In the genomic region with DNA sequence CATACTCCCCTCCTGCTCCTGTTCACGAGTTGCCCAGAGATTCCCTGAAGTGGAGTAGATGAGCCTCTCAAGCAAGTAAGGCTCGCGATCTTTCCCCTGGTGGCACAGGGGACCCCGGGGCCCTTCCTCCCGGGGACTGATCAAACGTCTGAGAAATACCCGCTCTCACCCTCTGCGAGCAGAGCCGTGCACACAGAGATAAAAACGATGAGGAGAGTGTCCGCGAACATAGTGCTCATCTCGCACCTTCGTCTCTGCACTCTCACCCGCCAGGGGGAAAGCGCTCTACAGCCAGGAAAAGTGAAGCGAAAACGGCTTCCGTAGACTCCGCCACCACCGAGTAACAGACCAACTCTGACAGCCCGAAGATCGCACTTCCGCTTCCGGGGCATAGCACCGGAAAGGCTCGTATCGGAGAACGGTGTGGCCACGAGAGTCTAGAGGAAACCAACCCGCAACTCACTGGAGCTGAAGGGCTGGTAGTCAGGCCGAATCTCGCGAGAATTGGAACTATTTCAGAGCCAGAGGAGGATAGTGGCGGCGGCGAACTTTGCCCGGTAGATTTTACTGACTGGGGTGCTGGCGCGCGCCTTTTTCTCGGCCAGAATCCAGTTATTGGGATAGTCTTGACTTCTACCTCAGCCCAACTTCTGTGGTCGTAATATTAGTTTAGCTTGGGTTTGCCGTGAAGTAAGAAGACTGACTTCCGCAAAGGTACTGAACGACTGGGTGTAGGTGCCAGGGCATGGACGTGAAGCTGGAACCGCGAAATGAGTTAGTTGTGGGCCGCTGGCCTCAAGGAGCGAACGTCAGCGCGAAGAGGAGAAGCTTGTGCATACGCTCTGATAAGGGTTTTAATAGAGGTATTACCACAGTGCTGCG, we compare ENCODE assay signal across 1 cellular context.
A peak's percentile ranks its signal among the peaks of the same experiment; 100 is the strongest.
TF ChIP-seq lines count a peak whose summit lies in the region.

A gene with protein sequence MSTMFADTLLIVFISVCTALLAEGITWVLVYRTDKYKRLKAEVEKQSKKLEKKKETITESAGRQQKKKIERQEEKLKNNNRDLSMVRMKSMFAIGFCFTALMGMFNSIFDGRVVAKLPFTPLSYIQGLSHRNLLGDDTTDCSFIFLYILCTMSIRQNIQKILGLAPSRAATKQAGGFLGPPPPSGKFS (minus strand): TSS at position 356 of the 882 bp plus-strand sequence. CDS start 117 bp downstream, at position 239.

TF ChIP-seq in HepG2, 621 proteins besides CTCF, POLR2A, EP300 and RAD21 (continued from another document and continues in another):
- TF ChIP-seq, protein P1, sequence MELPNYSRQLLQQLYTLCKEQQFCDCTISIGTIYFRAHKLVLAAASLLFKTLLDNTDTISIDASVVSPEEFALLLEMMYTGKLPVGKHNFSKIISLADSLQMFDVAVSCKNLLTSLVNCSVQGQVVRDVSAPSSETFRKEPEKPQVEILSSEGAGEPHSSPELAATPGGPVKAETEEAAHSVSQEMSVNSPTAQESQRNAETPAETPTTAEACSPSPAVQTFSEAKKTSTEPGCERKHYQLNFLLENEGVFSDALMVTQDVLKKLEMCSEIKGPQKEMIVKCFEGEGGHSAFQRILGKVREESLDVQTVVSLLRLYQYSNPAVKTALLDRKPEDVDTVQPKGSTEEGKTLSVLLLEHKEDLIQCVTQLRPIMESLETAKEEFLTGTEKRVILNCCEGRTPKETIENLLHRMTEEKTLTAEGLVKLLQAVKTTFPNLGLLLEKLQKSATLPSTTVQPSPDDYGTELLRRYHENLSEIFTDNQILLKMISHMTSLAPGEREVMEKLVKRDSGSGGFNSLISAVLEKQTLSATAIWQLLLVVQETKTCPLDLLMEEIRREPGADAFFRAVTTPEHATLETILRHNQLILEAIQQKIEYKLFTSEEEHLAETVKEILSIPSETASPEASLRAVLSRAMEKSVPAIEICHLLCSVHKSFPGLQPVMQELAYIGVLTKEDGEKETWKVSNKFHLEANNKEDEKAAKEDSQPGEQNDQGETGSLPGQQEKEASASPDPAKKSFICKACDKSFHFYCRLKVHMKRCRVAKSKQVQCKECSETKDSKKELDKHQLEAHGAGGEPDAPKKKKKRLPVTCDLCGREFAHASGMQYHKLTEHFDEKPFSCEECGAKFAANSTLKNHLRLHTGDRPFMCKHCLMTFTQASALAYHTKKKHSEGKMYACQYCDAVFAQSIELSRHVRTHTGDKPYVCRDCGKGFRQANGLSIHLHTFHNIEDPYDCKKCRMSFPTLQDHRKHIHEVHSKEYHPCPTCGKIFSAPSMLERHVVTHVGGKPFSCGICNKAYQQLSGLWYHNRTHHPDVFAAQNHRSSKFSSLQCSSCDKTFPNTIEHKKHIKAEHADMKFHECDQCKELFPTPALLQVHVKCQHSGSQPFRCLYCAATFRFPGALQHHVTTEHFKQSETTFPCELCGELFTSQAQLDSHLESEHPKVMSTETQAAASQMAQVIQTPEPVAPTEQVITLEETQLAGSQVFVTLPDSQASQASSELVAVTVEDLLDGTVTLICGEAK (IDR thresholded peaks at IDR 0.05) = peak; percentile 97
- TF ChIP-seq, protein P1 (CRISPR knock-in tag; IDR thresholded peaks at IDR 0.05) = peak; percentile 75; the same call in 1 of the 2 replicates
- no peak for TF ChIP-seq NFE2 (CRISPR knock-in tag; IDR thresholded peaks at IDR 0.05)
- TF ChIP-seq, protein P2, sequence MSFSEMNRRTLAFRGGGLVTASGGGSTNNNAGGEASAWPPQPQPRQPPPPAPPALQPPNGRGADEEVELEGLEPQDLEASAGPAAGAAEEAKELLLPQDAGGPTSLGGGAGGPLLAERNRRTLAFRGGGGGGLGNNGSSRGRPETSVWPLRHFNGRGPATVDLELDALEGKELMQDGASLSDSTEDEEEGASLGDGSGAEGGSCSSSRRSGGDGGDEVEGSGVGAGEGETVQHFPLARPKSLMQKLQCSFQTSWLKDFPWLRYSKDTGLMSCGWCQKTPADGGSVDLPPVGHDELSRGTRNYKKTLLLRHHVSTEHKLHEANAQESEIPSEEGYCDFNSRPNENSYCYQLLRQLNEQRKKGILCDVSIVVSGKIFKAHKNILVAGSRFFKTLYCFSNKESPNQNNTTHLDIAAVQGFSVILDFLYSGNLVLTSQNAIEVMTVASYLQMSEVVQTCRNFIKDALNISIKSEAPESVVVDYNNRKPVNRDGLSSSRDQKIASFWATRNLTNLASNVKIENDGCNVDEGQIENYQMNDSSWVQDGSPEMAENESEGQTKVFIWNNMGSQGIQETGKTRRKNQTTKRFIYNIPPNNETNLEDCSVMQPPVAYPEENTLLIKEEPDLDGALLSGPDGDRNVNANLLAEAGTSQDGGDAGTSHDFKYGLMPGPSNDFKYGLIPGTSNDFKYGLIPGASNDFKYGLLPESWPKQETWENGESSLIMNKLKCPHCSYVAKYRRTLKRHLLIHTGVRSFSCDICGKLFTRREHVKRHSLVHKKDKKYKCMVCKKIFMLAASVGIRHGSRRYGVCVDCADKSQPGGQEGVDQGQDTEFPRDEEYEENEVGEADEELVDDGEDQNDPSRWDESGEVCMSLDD (CRISPR knock-in tag; IDR thresholded peaks at IDR 0.05; ENCODE audit: borderline replicate concordance) = 0 out of 2 replicates have a peak, but pooled peaks have one; percentile 53
- TF ChIP-seq, protein P3, sequence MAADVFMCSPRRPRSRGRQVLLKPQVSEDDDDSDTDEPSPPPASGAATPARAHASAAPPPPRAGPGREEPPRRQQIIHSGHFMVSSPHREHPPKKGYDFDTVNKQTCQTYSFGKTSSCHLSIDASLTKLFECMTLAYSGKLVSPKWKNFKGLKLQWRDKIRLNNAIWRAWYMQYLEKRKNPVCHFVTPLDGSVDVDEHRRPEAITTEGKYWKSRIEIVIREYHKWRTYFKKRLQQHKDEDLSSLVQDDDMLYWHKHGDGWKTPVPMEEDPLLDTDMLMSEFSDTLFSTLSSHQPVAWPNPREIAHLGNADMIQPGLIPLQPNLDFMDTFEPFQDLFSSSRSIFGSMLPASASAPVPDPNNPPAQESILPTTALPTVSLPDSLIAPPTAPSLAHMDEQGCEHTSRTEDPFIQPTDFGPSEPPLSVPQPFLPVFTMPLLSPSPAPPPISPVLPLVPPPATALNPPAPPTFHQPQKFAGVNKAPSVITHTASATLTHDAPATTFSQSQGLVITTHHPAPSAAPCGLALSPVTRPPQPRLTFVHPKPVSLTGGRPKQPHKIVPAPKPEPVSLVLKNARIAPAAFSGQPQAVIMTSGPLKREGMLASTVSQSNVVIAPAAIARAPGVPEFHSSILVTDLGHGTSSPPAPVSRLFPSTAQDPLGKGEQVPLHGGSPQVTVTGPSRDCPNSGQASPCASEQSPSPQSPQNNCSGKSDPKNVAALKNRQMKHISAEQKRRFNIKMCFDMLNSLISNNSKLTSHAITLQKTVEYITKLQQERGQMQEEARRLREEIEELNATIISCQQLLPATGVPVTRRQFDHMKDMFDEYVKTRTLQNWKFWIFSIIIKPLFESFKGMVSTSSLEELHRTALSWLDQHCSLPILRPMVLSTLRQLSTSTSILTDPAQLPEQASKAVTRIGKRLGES (CRISPR knock-in tag; IDR thresholded peaks at IDR 0.05; ENCODE audit: borderline replicate concordance) = no peak
- TF ChIP-seq, protein P4, sequence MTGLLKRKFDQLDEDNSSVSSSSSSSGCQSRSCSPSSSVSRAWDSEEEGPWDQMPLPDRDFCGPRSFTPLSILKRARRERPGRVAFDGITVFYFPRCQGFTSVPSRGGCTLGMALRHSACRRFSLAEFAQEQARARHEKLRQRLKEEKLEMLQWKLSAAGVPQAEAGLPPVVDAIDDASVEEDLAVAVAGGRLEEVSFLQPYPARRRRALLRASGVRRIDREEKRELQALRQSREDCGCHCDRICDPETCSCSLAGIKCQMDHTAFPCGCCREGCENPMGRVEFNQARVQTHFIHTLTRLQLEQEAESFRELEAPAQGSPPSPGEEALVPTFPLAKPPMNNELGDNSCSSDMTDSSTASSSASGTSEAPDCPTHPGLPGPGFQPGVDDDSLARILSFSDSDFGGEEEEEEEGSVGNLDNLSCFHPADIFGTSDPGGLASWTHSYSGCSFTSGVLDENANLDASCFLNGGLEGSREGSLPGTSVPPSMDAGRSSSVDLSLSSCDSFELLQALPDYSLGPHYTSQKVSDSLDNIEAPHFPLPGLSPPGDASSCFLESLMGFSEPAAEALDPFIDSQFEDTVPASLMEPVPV (CRISPR knock-in tag; IDR thresholded peaks at IDR 0.05) = no peak
- peak; percentile 35; the same call in 1 of the 2 replicates for TF ChIP-seq ZNF547 (CRISPR knock-in tag; IDR thresholded peaks at IDR 0.05)
- no peak for TF ChIP-seq HMGA1 (CRISPR knock-in tag; conservative IDR thresholded peaks at IDR 0.05)
- TF ChIP-seq ZNF121 (CRISPR knock-in tag; IDR thresholded peaks at IDR 0.05) = peak; percentile 46
- no peak for TF ChIP-seq ATRX (CRISPR knock-in tag; IDR thresholded peaks at IDR 0.05; ENCODE audit: borderline replicate concordance)
- TF ChIP-seq RFXANK (CRISPR knock-in tag; IDR thresholded peaks at IDR 0.05) = peak; percentile 37; the same call in 1 of the 2 replicates
- TF ChIP-seq, protein P5, sequence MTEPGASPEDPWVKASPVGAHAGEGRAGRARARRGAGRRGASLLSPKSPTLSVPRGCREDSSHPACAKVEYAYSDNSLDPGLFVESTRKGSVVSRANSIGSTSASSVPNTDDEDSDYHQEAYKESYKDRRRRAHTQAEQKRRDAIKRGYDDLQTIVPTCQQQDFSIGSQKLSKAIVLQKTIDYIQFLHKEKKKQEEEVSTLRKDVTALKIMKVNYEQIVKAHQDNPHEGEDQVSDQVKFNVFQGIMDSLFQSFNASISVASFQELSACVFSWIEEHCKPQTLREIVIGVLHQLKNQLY (CRISPR knock-in tag; IDR thresholded peaks at IDR 0.05) = no peak
- peak; percentile 44; the same call in 1 of the 2 replicates for TF ChIP-seq ZNF205 (CRISPR knock-in tag; IDR thresholded peaks at IDR 0.05)
- TF ChIP-seq KDM3A (CRISPR knock-in tag; IDR thresholded peaks at IDR 0.05; ENCODE audit: low read depth) = peak; percentile 30; the same call in 1 of the 2 replicates
- peak; percentile 49; the same call in 1 of the 2 replicates for TF ChIP-seq CCDC6 (CRISPR knock-in tag; IDR thresholded peaks at IDR 0.05)
- TF ChIP-seq IKZF4 (CRISPR knock-in tag; IDR thresholded peaks at IDR 0.05; ENCODE audit: borderline replicate concordance, low read depth, not compliant biosample characterization) = no peak
- 0 out of 2 replicates have a peak, but pooled peaks have one; percentile 56 for TF ChIP-seq SNAPC2 (CRISPR knock-in tag; IDR thresholded peaks at IDR 0.05)
- TF ChIP-seq ZNF788 (CRISPR knock-in tag; IDR thresholded peaks at IDR 0.05; ENCODE audit: borderline replicate concordance) = peak; percentile 41; the same call in 1 of the 2 replicates
- TF ChIP-seq SETDB1 (CRISPR knock-in tag; IDR thresholded peaks at IDR 0.05; ENCODE audit: borderline replicate concordance) = no peak
- TF ChIP-seq AGO1 (IDR thresholded peaks at IDR 0.05; ENCODE audit: low read depth, low read length, poor library complexity, severe bottlenecking) = no peak
- TF ChIP-seq ZNF367 (CRISPR knock-in tag; IDR thresholded peaks at IDR 0.05; ENCODE audit: borderline replicate concordance) = no peak
- 0 out of 2 replicates have a peak, but pooled peaks have one; percentile 30 for TF ChIP-seq ZNF619 (CRISPR knock-in tag; IDR thresholded peaks at IDR 0.05)
- TF ChIP-seq, protein P6, sequence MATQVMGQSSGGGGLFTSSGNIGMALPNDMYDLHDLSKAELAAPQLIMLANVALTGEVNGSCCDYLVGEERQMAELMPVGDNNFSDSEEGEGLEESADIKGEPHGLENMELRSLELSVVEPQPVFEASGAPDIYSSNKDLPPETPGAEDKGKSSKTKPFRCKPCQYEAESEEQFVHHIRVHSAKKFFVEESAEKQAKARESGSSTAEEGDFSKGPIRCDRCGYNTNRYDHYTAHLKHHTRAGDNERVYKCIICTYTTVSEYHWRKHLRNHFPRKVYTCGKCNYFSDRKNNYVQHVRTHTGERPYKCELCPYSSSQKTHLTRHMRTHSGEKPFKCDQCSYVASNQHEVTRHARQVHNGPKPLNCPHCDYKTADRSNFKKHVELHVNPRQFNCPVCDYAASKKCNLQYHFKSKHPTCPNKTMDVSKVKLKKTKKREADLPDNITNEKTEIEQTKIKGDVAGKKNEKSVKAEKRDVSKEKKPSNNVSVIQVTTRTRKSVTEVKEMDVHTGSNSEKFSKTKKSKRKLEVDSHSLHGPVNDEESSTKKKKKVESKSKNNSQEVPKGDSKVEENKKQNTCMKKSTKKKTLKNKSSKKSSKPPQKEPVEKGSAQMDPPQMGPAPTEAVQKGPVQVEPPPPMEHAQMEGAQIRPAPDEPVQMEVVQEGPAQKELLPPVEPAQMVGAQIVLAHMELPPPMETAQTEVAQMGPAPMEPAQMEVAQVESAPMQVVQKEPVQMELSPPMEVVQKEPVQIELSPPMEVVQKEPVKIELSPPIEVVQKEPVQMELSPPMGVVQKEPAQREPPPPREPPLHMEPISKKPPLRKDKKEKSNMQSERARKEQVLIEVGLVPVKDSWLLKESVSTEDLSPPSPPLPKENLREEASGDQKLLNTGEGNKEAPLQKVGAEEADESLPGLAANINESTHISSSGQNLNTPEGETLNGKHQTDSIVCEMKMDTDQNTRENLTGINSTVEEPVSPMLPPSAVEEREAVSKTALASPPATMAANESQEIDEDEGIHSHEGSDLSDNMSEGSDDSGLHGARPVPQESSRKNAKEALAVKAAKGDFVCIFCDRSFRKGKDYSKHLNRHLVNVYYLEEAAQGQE (IDR thresholded peaks at IDR 0.05; ENCODE audit: borderline replicate concordance in 1 of 2, low read depth in 1 of 2, low read length in 2 of 2) = peak in 1 of 2 experiments; percentile 39; a peak in 1 of 4 replicates
- peak; percentile 100 for TF ChIP-seq NR2C2 (CRISPR knock-in tag; IDR thresholded peaks at IDR 0.05; ENCODE audit: borderline replicate concordance)
- no peak for TF ChIP-seq ADNP (CRISPR knock-in tag; IDR thresholded peaks at IDR 0.05)
- TF ChIP-seq NFKBIZ (CRISPR knock-in tag; IDR thresholded peaks at IDR 0.05) = 0 out of 2 replicates have a peak, but pooled peaks have one; percentile 52
